12 cellular contexts compared by ENCODE assay signal in genomic region chr12:6949063-6949594, GRCh38. TPM values are rescaled to one million over a fixed set of nuclear protein-coding genes. Genes with fewer than 3 reads are reported as not detected.
A peak's percentile ranks its signal among the peaks of the same experiment; 100 is the strongest.
DNase-seq lines count a peak whose midpoint lies in the region; ATAC-seq and TF ChIP-seq lines count a peak whose summit lies in the region.
"Had no signal": no experiment of that assay in that cellular context is flagged by ENCODE, and none has a peak within 500 bp of the region (broad histone marks: within the 10 kb centered on the region; RNA-seq: fewer than 3 reads in every experiment).

No MANE protein-coding gene starts in this region.

- peaks cover 36% of the 10 kb centered on the region for H3K4me1 Mint-ChIP-seq in chondrocyte (ENCODE audit: low read depth)

- H3K27ac Mint-ChIP-seq in chondrocyte (ENCODE audit: unreplicated experiment): peak overlapping the region; percentile 17

- peak; percentile 56 for TF ChIP-seq CTCF in GM12873 (IDR thresholded peaks at IDR 0.05; ENCODE audit: insufficient read depth, low read depth, low read length, missing control alignments)
- TF ChIP-seq CTCF in NB4 (IDR thresholded peaks at IDR 0.05; ENCODE audit: low read depth, low read length): peak; percentile 16
- TF ChIP-seq CTCF in chondrocyte (IDR thresholded peaks at IDR 0.05): no peak

- peak overlapping the region in 13 of 21 experiments; percentile 11 to 99 (median 70) for H3K27ac ChIP-seq in skin epidermis
- H3K27ac ChIP-seq: foreskin keratinocyte, SJSA1 had no signal

- H3K9me3 Mint-ChIP-seq in chondrocyte (ENCODE audit: low read depth): no peaks in the 10 kb centered on the region

- DNase-seq in NB4 (ENCODE audit: low read depth): no peak
- DNase-seq in chondrocyte (ENCODE audit: low spot score): peak; percentile 72
- DNase-seq in NCI-H1694 (lab: John Stamatoyannopoulos, UW): no peak
- no peak for DNase-seq in ureter (ENCODE audit: low spot score)
- no peak for DNase-seq in DMS114 treated with DMSO at 0.1 percent for 48 hours (lab: John Stamatoyannopoulos, UW; ENCODE audit: unreplicated experiment)
- DNase-seq: foreskin keratinocyte, KBM-7, occipital lobe had no signal

- peaks cover 7% of the 10 kb centered on the region for H3K36me3 Mint-ChIP-seq in chondrocyte (ENCODE audit: low read depth)

- H3K4me3 ChIP-seq in NB4 (ENCODE audit: low read depth, low read length) (no peak overlapping the region), skin epidermis (no peak overlapping the region)
- H3K4me3 ChIP-seq: SJSA1 had no signal

- no peak for TF ChIP-seq POLR2A in NB4 (IDR thresholded peaks at IDR 0.05; ENCODE audit: extremely low read depth, insufficient read length)

- no peaks in the 10 kb centered on the region for H3K27me3 Mint-ChIP-seq in chondrocyte (ENCODE audit: low read depth)

- no peak for ATAC-seq in GM19467 (IDR thresholded peaks at IDR 0.05; ENCODE audit: unreplicated experiment)
- ATAC-seq: foreskin keratinocyte had no signal

- no peak overlapping the region for H3K4me3 Mint-ChIP-seq in chondrocyte (ENCODE audit: unreplicated experiment)

RNA-seq across cellular contexts. Expression of gene PTPN6, which starts 2.0 kb away (rescaled TPM):
- total RNA-seq in chondrocyte (0.51 to 0.65 TPM in 2 of 3 replicates, not detected in the other), ureter (40.4 TPM)
- total RNA-seq: SJSA1 had no signal

RNA-seq across cellular contexts. Expression of gene C12orf57, which starts 5.3 kb away (rescaled TPM):
- total RNA-seq in chondrocyte (230 to 244 TPM (median 233 TPM) in 3 replicates), ureter (172 TPM)

RNA-seq across cellular contexts. Expression of gene RNU7-1, which starts 5.5 kb away (rescaled TPM):
- not detected in 3 replicates for total RNA-seq in chondrocyte
- total RNA-seq in ureter: not detected
- total RNA-seq: foreskin keratinocyte, occipital lobe, SJSA1 had no signal

RNA-seq across cellular contexts. Expression of gene PHB2, which starts 21.3 kb away (rescaled TPM):
- total RNA-seq in chondrocyte (129 to 135 TPM (median 129 TPM) in 3 replicates), ureter (221 TPM)

RNA-seq across cellular contexts. Expression of gene ATN1, which starts 21.4 kb away (rescaled TPM):
- total RNA-seq in chondrocyte: 103 to 110 TPM (median 106 TPM) in 3 replicates
- total RNA-seq in ureter: 112 TPM

Comparison
In these comparisons a context has a peak if more than half of its experiments do, and no peak if none do; other contexts are left out.
1. RNA of gene PTPN6, which starts 2.0 kb away (total RNA-seq): 40.4 TPM in ureter (single experiment); 0.51 to 0.65 TPM in chondrocyte; every median in the first group is over 10 times any median in the second.